ENCODE assay signal across 2 cellular contexts in genomic region chr15:51444112-51444511, GRCh38.
TF ChIP-seq lines count a peak whose summit lies in the region.

No MANE protein-coding gene starts in this region.

TF ChIP-seq in GM12878, 131 proteins besides CTCF, POLR2A, EP300 and RAD21 (continued from another document):
- no peak for TF ChIP-seq ELK1 (IDR thresholded peaks at IDR 0.05; ENCODE audit: low read depth, low read length)
- 0 out of 2 replicates have a peak, but pooled peaks have one; percentile 42 for TF ChIP-seq MTA2 (IDR thresholded peaks at IDR 0.05; ENCODE audit: low read depth)
- peak; percentile 38; the same call in 1 of the 2 replicates for TF ChIP-seq DPF2 (IDR thresholded peaks at IDR 0.05)
- TF ChIP-seq ZNF24 (IDR thresholded peaks at IDR 0.05): no peak
- no peak for TF ChIP-seq YY1 (IDR thresholded peaks at IDR 0.05; ENCODE audit: low read depth, low read length)
- no peak for TF ChIP-seq ZZZ3 (IDR thresholded peaks at IDR 0.05; ENCODE audit: control insufficient read depth, insufficient read length, low read depth)
- TF ChIP-seq CBFB (IDR thresholded peaks at IDR 0.05; ENCODE audit: low read depth): no peak
- TF ChIP-seq ZNF207 (IDR thresholded peaks at IDR 0.05; ENCODE audit: borderline replicate concordance): no peak
- peak; percentile 51; the same call in 1 of the 2 replicates for TF ChIP-seq ATF7 (IDR thresholded peaks at IDR 0.05; ENCODE audit: low read depth)

TF ChIP-seq in SK-N-SH, 30 proteins besides CTCF, POLR2A, EP300 and RAD21 (continued from another document):
- TF ChIP-seq ZBTB33 (IDR thresholded peaks at IDR 0.05; ENCODE audit: borderline replicate concordance, low read depth) (no peak), FOXM1 (IDR thresholded peaks at IDR 0.05; ENCODE audit: low read depth) (no peak)
